In the genomic region with DNA sequence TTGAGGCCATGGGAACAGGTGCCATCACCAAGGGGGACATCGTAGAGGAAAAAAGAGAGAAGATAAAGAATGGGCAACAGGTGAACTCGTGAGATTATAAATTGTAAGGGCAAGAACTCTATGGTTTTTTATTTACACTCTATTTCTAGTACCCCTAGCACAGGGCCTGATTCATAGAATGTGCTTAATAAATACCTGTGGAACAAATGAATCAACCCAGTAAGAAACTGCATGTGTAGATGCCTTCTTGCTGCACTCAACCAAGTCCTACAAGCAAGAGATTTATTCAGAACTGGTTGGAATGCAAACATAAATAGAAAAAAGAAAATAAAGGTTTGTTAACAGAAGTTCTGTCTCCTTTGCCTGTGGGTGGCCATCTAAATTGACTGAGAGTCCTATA, we compare ENCODE assay signal across 19 cellular contexts. TPM values are rescaled to one million over a fixed set of nuclear protein-coding genes. Genes with fewer than 3 reads are reported as not detected.
DNase-seq lines count a peak whose midpoint lies in the region; ATAC-seq and TF ChIP-seq lines count a peak whose summit lies in the region.
"Had no signal": no experiment of that assay in that cellular context is flagged by ENCODE, and none has a peak within 500 bp of the region (broad histone marks: within the 10 kb centered on the region; RNA-seq: fewer than 3 reads in every experiment).

No MANE protein-coding gene starts in this region.

- no peaks in the 10 kb centered on the region for H3K9me3 ChIP-seq in A673 (ENCODE audit: low read depth, low read length, poor library complexity, severe bottlenecking)
- H3K9me3 ChIP-seq: BLaER1, left lung, right atrium auricular region had no signal

- no peak for TF ChIP-seq CTCF in A673 (conservative IDR thresholded peaks at IDR 0.05; ENCODE audit: low read depth, low read length)

- H3K9me3 Mint-ChIP-seq in T-helper 2 cell treated with Interferon-gamma antibody and Interleukin-4, amounts not matched to agents 5 μg/mL and 100 μg/mL, for 36 hours: no peaks in the 10 kb centered on the region
- H3K9me3 Mint-ChIP-seq in activated naive CD8-positive, alpha-beta T cell treated with anti-CD3 and anti-CD28 coated beads for 36 hours: no peaks in the 10 kb centered on the region

- CTCF ChIA-PET in A673 (lab: Charles Lee): no interaction called here

- no peaks in the 10 kb centered on the region for H3K36me3 ChIP-seq in A673 (ENCODE audit: insufficient read depth, low read length, poor library complexity, severe bottlenecking)

- H3K27me3 Mint-ChIP-seq in T-helper 2 cell treated with Interferon-gamma antibody and Interleukin-4, amounts not matched to agents 5 μg/mL and 100 μg/mL, for 36 hours (ENCODE audit: low read depth): no peaks in the 10 kb centered on the region
- H3K27me3 Mint-ChIP-seq in activated naive CD8-positive, alpha-beta T cell treated with anti-CD3 and anti-CD28 coated beads for 36 hours: no peaks in the 10 kb centered on the region

- H3K27ac ChIP-seq in A673 (ENCODE audit: low read depth, low read length, poor library complexity, severe bottlenecking): no peak overlapping the region
- H3K27ac ChIP-seq: BLaER1, left lung, right atrium auricular region had no signal

- H3K27ac Mint-ChIP-seq in T-helper 2 cell treated with Interferon-gamma antibody and Interleukin-4, amounts not matched to agents 5 μg/mL and 100 μg/mL, for 36 hours: peak overlapping the region; percentile 4
- H3K27ac Mint-ChIP-seq in activated naive CD8-positive, alpha-beta T cell treated with anti-CD3 and anti-CD28 coated beads for 36 hours: peak overlapping the region; percentile 80

- POLR2A ChIA-PET in A673 (lab: Charles Lee; ENCODE audit: low non-redundant PET): no interaction called here

- DNase-seq in T-helper 2 cell treated with Interferon-gamma antibody and Interleukin-4, amounts not matched to agents 5 μg/mL and 100 μg/mL, for 36 hours (ENCODE audit: low spot score): no peak
- no peak for DNase-seq in T-helper 2 cell
- DNase-seq in activated naive CD8-positive, alpha-beta T cell treated with anti-CD3 and anti-CD28 coated beads for 36 hours: no peak
- no peak for DNase-seq in A673 (ENCODE audit: low spot score)
- no peak for DNase-seq in HuH-7.5 (ENCODE audit: low spot score)
- DNase-seq: activated CD4-positive, alpha-beta T cell treated with anti-CD3 and anti-CD28 coated beads for 1 hour; cortex of kidney; DMS 273 treated with DMSO at 0.1 percent for 48 hours; left lung; NCI-H2029; NCI-H510A; nucleus accumbens; SHP77 treated with DMSO at 0.1 percent for 48 hours; T-helper 9 cell had no signal

- no peak overlapping the region for H3K4me3 ChIP-seq in A673 (ENCODE audit: low read depth, low read length, poor library complexity, severe bottlenecking)
- H3K4me3 ChIP-seq: BLaER1, left lung, right atrium auricular region had no signal

- peak overlapping the region; percentile 5 for H3K4me3 Mint-ChIP-seq in T-helper 2 cell treated with Interferon-gamma antibody and Interleukin-4, amounts not matched to agents 5 μg/mL and 100 μg/mL, for 36 hours
- no peak overlapping the region for H3K4me3 Mint-ChIP-seq in activated naive CD8-positive, alpha-beta T cell treated with anti-CD3 and anti-CD28 coated beads for 36 hours

- intact Hi-C loops in A673 (cut with micrococcal nuclease; ENCODE audit: unreplicated experiment): no loop called here

- no peaks in the 10 kb centered on the region for H3K4me1 ChIP-seq in A673 (ENCODE audit: insufficient read depth, low read length, poor library complexity, severe bottlenecking)
- H3K4me1 ChIP-seq: BLaER1, right atrium auricular region had no signal

- H3K27me3 ChIP-seq in A673 (replicated peaks; ENCODE audit: insufficient read depth, low read depth, low read length, poor library complexity): no peaks in the 10 kb centered on the region
- H3K27me3 ChIP-seq: BLaER1, left lung, right atrium auricular region had no signal

- BruUV-seq in A673 (replicated peaks; lab: Mats Ljungman, UMichigan): no TSS peak

- peaks cover 24% of the 10 kb centered on the region for H3K4me1 Mint-ChIP-seq in T-helper 2 cell treated with Interferon-gamma antibody and Interleukin-4, amounts not matched to agents 5 μg/mL and 100 μg/mL, for 36 hours (ENCODE audit: low read depth)
- peaks cover 38% of the 10 kb centered on the region for H3K4me1 Mint-ChIP-seq in activated naive CD8-positive, alpha-beta T cell treated with anti-CD3 and anti-CD28 coated beads for 36 hours

- peaks cover 72% of the 10 kb centered on the region for H3K36me3 Mint-ChIP-seq in T-helper 2 cell treated with Interferon-gamma antibody and Interleukin-4, amounts not matched to agents 5 μg/mL and 100 μg/mL, for 36 hours (ENCODE audit: low read depth)
- peaks cover 34% of the 10 kb centered on the region for H3K36me3 Mint-ChIP-seq in activated naive CD8-positive, alpha-beta T cell treated with anti-CD3 and anti-CD28 coated beads for 36 hours

- ATAC-seq in GM18498 (IDR thresholded peaks at IDR 0.05; ENCODE audit: unreplicated experiment) (peak; percentile 1), HG03439 (IDR thresholded peaks at IDR 0.05; ENCODE audit: unreplicated experiment) (peak; percentile 6), HG02981 (IDR thresholded peaks at IDR 0.05; ENCODE audit: unreplicated experiment) (no peak)

RNA-seq across cellular contexts. Expression of a gene that starts 18.7 kb away (rescaled TPM):
- 10 to 100 TPM; 47.4 to 49.0 TPM for total RNA-seq in activated naive CD8-positive, alpha-beta T cell treated with anti-CD3 and anti-CD28 coated beads for 36 hours
- total RNA-seq in A673 (2021): 99.0 and 110 TPM in 2 replicates

RNA-seq across cellular contexts. Expression of a gene that starts 30.6 kb away (rescaled TPM):
- total RNA-seq in activated naive CD8-positive, alpha-beta T cell treated with anti-CD3 and anti-CD28 coated beads for 36 hours: 10 to 100 TPM; 39.0 to 40.9 TPM
- total RNA-seq in A673 (2021): 10.6 and 10.8 TPM in 2 replicates

RNA-seq across cellular contexts. Expression of a gene that starts 30.7 kb away (rescaled TPM):
- total RNA-seq in activated naive CD8-positive, alpha-beta T cell treated with anti-CD3 and anti-CD28 coated beads for 36 hours: 10 to 100 TPM; 52.8 to 54.9 TPM
- total RNA-seq in A673 (2021): 16.6 and 18.9 TPM in 2 replicates

RNA-seq across cellular contexts. Expression of a gene that starts 44.0 kb away (rescaled TPM):
- total RNA-seq in activated naive CD8-positive, alpha-beta T cell treated with anti-CD3 and anti-CD28 coated beads for 36 hours: 1 to 10 TPM; 8.7 to 9.1 TPM
- not detected in 2 replicates for total RNA-seq in A673 (2021)
